In genomic region chr13:60873116-60873515, GRCh38 we compare ENCODE assay signal across 20 cellular contexts.
DNase-seq lines count a peak whose midpoint lies in the region; ATAC-seq and TF ChIP-seq lines count a peak whose summit lies in the region.
"Had no signal": no experiment of that assay in that cellular context is flagged by ENCODE, and none has a peak within 500 bp of the region (broad histone marks: within the 10 kb centered on the region; RNA-seq: fewer than 3 reads in every experiment).

No MANE protein-coding gene starts in this region.

- no peak overlapping the region for H3K27ac Mint-ChIP-seq in neural progenitor cell
- H3K27ac Mint-ChIP-seq in activated T-cell treated with anti-CD3 and anti-CD28 coated beads, Interleukin-2, amount 50 U/mL, for 72 hours: no peak overlapping the region
- H3K27ac Mint-ChIP-seq: CD14-positive monocyte; CD4-positive, alpha-beta memory T cell; CD4-positive, CD25-positive, alpha-beta regulatory T cell; CD8-positive, alpha-beta memory T cell had no signal

- no peaks in the 10 kb centered on the region for H3K36me3 ChIP-seq in BLaER1 treated with 17β-estradiol and CSF1 and Interleukin-3, amounts not matched to agents 10 nM and 100 nM
- H3K36me3 ChIP-seq in PC-3 (ENCODE audit: low read depth, low read length): no peaks in the 10 kb centered on the region
- no peaks in the 10 kb centered on the region for H3K36me3 ChIP-seq in neural progenitor cell
- H3K36me3 ChIP-seq: BE2C had no signal

- H3K9me3 ChIP-seq in BLaER1 treated with 17β-estradiol and CSF1 and Interleukin-3, amounts not matched to agents 10 nM and 100 nM (replicated peaks in 1 of 11): peaks cover 0 to 12% (median 3%) of the 10 kb centered on the region in 11 experiments; a peak in 6 of 22 replicates
- no peaks in the 10 kb centered on the region for H3K9me3 ChIP-seq in PC-3 (ENCODE audit: low read length)
- H3K9me3 ChIP-seq in neural progenitor cell (ENCODE audit: low read depth): no peaks in the 10 kb centered on the region
- H3K9me3 ChIP-seq: BE2C had no signal

- H2AFZ ChIP-seq in PC-3 (ENCODE audit: low read length) (peak overlapping the region; percentile 52), neural progenitor cell (replicated peaks) (peak overlapping the region; percentile 63)

- peaks cover 4% of the 10 kb centered on the region for H3K9me3 Mint-ChIP-seq in neural progenitor cell
- H3K9me3 Mint-ChIP-seq in activated T-cell treated with anti-CD3 and anti-CD28 coated beads, Interleukin-2, amount 50 U/mL, for 72 hours: peaks cover 10 to 12% of the 10 kb centered on the region in 2 donors

- no TSS peak for BruUV-seq in PC-3 (replicated peaks; lab: Mats Ljungman, UMichigan)

- peak; percentile 91 for ATAC-seq in PC-3
- ATAC-seq in activated T-cell treated with anti-CD3 and anti-CD28 coated beads, Interleukin-2, amount 50 U/mL, for 72 hours (replicated peaks in 1 of 2): no peak

- intact Hi-C loops in PC-3 (cut with micrococcal nuclease): loop anchor here (1.0 to 5.0 kb wide), 4 partner anchors 60 to 219 kb away; no protein-coding TSS in a partner anchor

- no peak overlapping the region for H3K4me3 Mint-ChIP-seq in neural progenitor cell
- H3K4me3 Mint-ChIP-seq in activated T-cell treated with anti-CD3 and anti-CD28 coated beads, Interleukin-2, amount 50 U/mL, for 72 hours: no peak overlapping the region
- H3K4me3 Mint-ChIP-seq: CD14-positive monocyte; CD4-positive, alpha-beta memory T cell; CD4-positive, CD25-positive, alpha-beta regulatory T cell; CD8-positive, alpha-beta memory T cell had no signal

- no peaks in the 10 kb centered on the region for H3K36me3 Mint-ChIP-seq in neural progenitor cell
- H3K36me3 Mint-ChIP-seq in activated T-cell treated with anti-CD3 and anti-CD28 coated beads, Interleukin-2, amount 50 U/mL, for 72 hours (ENCODE audit: insufficient read depth in 2 of 2): no peaks in the 10 kb centered on the region
- H3K36me3 Mint-ChIP-seq: CD14-positive monocyte; CD4-positive, alpha-beta memory T cell; CD4-positive, CD25-positive, alpha-beta regulatory T cell; CD8-positive, alpha-beta memory T cell had no signal

- DNase-seq in PC-3 (peak; percentile 62), neural progenitor cell (ENCODE audit: low spot score) (no peak), DMS153 (lab: John Stamatoyannopoulos, UW) (no peak), T-helper 9 cell (no peak)
- DNase-seq in activated T-cell treated with anti-CD3 and anti-CD28 coated beads, Interleukin-2, amount 50 U/mL, for 72 hours: no peak
- DNase-seq in activated CD4-positive, alpha-beta T cell treated with anti-CD3 and anti-CD28 coated beads for 1 hour: no peak
- DNase-seq: 8988T; ACHN; BE2C; C1 segment of cervical spinal cord; CD4-positive, alpha-beta memory T cell; CD4-positive, CD25-positive, alpha-beta regulatory T cell; CD8-positive, alpha-beta memory T cell; COR-L47; DMS 273 treated with DMSO at 0.1 percent for 48 hours; DMS79 treated with DMSO at 0.1 percent for 48 hours; GF-D8 had no signal

- no peak overlapping the region for H3K9ac ChIP-seq in BLaER1 treated with 17β-estradiol and CSF1 and Interleukin-3, amounts not matched to agents 10 nM and 100 nM
- no peak overlapping the region for H3K9ac ChIP-seq in PC-3 (ENCODE audit: low read length)
- no peak overlapping the region for H3K9ac ChIP-seq in neural progenitor cell

- no peaks in the 10 kb centered on the region for H3K27me3 ChIP-seq in BLaER1 treated with 17β-estradiol and CSF1 and Interleukin-3, amounts not matched to agents 10 nM and 100 nM
- H3K27me3 ChIP-seq in PC-3 (ENCODE audit: low read length) (no peaks in the 10 kb centered on the region), neural progenitor cell (no peaks in the 10 kb centered on the region)
- H3K27me3 ChIP-seq: BE2C had no signal

- TF ChIP-seq CTCF in PC-3 (conservative IDR thresholded peaks at IDR 0.05; ENCODE audit: low read depth, low read length): no peak
- no peak for TF ChIP-seq CTCF in VCaP (conservative IDR thresholded peaks at IDR 0.05)
- TF ChIP-seq CTCF in neural progenitor cell (IDR thresholded peaks at IDR 0.05): no peak

- no peaks in the 10 kb centered on the region for H4K20me1 ChIP-seq in BLaER1 treated with 17β-estradiol and CSF1 and Interleukin-3, amounts not matched to agents 10 nM and 100 nM
- H4K20me1 ChIP-seq in PC-3 (ENCODE audit: low read length): no peaks in the 10 kb centered on the region
- no peaks in the 10 kb centered on the region for H4K20me1 ChIP-seq in neural progenitor cell (ENCODE audit: low read depth)

- no peaks in the 10 kb centered on the region for H3K79me2 ChIP-seq in PC-3 (ENCODE audit: low read length)
- H3K79me2 ChIP-seq in neural progenitor cell (ENCODE audit: low read depth): no peaks in the 10 kb centered on the region

- H3K4me2 ChIP-seq in BLaER1 treated with 17β-estradiol and CSF1 and Interleukin-3, amounts not matched to agents 10 nM and 100 nM: peak overlapping the region in 7 of 11 experiments; percentile 24 to 55 (median 41); a peak in 13 of 22 replicates
- H3K4me2 ChIP-seq in PC-3 (ENCODE audit: low read length) (peak overlapping the region; percentile 61), neural progenitor cell (no peak overlapping the region)

- POLR2A ChIA-PET in PC-3 (lab: Charles Lee; ENCODE audit: unreplicated experiment): interaction anchor here (0.7 kb wide), 1 partner anchor 197 kb away, joined by 3 read pairs; no protein-coding TSS in a partner anchor

- peaks cover 0 to 21% (median 7%) of the 10 kb centered on the region in 10 experiments; a peak in 10 of 20 replicates for H3K4me1 ChIP-seq in BLaER1 treated with 17β-estradiol and CSF1 and Interleukin-3, amounts not matched to agents 10 nM and 100 nM
- H3K4me1 ChIP-seq in PC-3 (ENCODE audit: insufficient read depth, low read length) (peaks cover 16% of the 10 kb centered on the region), neural progenitor cell (no peaks in the 10 kb centered on the region)
- H3K4me1 ChIP-seq: BE2C had no signal

- H3K4me1 Mint-ChIP-seq in neural progenitor cell: peaks cover 3% of the 10 kb centered on the region
- no peaks in the 10 kb centered on the region for H3K4me1 Mint-ChIP-seq in activated T-cell treated with anti-CD3 and anti-CD28 coated beads, Interleukin-2, amount 50 U/mL, for 72 hours (ENCODE audit: low read depth)
- H3K4me1 Mint-ChIP-seq: CD14-positive monocyte; CD4-positive, alpha-beta memory T cell; CD4-positive, CD25-positive, alpha-beta regulatory T cell; CD8-positive, alpha-beta memory T cell had no signal

- H3K4me3 ChIP-seq in BLaER1 treated with 17β-estradiol and CSF1 and Interleukin-3, amounts not matched to agents 10 nM and 100 nM: no peak overlapping the region
- H3K4me3 ChIP-seq in PC-3 (ENCODE audit: low read length): no peak overlapping the region
- H3K4me3 ChIP-seq in neural progenitor cell: no peak overlapping the region

- CTCF ChIA-PET in PC-3 (lab: Charles Lee): no interaction called here

- no peak overlapping the region for H3K27ac ChIP-seq in BLaER1 treated with 17β-estradiol and CSF1 and Interleukin-3, amounts not matched to agents 10 nM and 100 nM
- H3K27ac ChIP-seq in PC-3 (ENCODE audit: low read length): peak overlapping the region; percentile 83
- peak overlapping the region; percentile 54 for H3K27ac ChIP-seq in VCaP
- H3K27ac ChIP-seq in neural progenitor cell: no peak overlapping the region

- H3K9me2 ChIP-seq in PC-3 (replicated peaks; ENCODE audit: low read length): no peaks in the 10 kb centered on the region

- no peaks in the 10 kb centered on the region for H3F3A ChIP-seq in PC-3 (ENCODE audit: low read length, unreplicated experiment)
- no peaks in the 10 kb centered on the region for H3F3A ChIP-seq in neural progenitor cell (ENCODE audit: low read depth)

- peaks cover 2% of the 10 kb centered on the region for H3K27me3 Mint-ChIP-seq in neural progenitor cell (ENCODE audit: insufficient read depth, low read depth)
- H3K27me3 Mint-ChIP-seq in activated T-cell treated with anti-CD3 and anti-CD28 coated beads, Interleukin-2, amount 50 U/mL, for 72 hours (ENCODE audit: low read depth): no peaks in the 10 kb centered on the region
- H3K27me3 Mint-ChIP-seq: CD4-positive, alpha-beta memory T cell; CD4-positive, CD25-positive, alpha-beta regulatory T cell; CD8-positive, alpha-beta memory T cell had no signal

Comparison
In these comparisons a context has a peak if more than half of its experiments do, and no peak if none do; other contexts are left out.
1. H3K27ac ChIP-seq: peak in PC-3 (single experiment) and VCaP (single experiment); none in BLaER1 treated with 17β-estradiol and CSF1 and Interleukin-3, amounts not matched to agents 10 nM and 100 nM (0 of 11) and neural progenitor cell (single experiment).